In the genomic region with DNA sequence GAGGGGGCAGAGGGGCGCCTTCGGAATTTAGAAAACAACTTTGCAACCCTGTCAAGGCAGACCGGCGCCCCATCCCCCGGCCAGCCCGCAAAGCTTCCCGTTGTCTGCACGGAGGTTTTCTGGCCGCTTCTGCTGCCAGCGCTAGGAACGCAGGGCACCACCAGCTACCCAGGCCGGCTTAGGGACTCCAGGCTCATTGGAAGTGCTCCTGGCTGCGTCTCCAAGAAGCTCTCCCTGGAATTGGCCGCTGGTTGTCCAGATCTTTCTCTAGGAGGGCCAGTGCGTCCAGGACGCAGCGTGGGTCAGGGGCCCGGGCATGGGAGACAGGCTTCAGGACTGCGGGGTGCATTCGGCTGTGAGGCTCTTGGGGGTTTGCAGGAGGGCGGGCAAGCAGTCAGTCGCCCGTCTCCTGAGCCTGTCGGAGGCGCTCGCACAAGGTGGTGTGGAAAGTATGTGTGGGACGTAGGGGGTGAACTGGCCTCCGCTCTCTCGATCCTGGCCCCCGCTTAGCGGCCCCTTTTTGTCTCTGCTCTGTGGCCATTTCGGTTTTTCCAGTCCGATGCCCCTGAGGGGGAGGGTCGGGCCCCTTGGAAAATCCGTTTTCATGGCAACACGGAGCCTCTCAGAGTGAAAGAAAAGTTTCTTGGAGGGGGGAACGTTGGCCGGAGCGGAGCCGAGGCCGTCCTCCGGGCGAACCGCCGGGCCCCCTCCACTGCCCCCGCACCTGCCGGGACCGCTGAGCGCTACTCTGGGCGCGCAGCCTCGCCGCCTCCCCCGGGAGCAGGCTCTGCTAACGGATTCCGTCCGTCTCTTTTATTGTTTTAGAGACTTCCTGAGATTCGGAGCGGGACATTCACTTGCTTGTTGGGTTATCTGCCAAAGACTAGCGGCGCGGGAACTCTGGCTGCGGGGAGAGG, we compare ENCODE assay signal across 1 cellular context.
TF ChIP-seq lines count a peak whose summit lies in the region.

No MANE protein-coding gene starts in this region.

TF ChIP-seq in A549, 52 proteins besides CTCF, POLR2A, EP300 and RAD21:
- TF ChIP-seq JUNB (IDR thresholded peaks at IDR 0.05) (no peak), RARB (CRISPR knock-in tag; IDR thresholded peaks at IDR 0.05) (no peak), CBX8 (IDR thresholded peaks at IDR 0.05) (no peak), HOXB13 (CRISPR knock-in tag; IDR thresholded peaks at IDR 0.05; ENCODE audit: low read depth) (no peak), MAFK (IDR thresholded peaks at IDR 0.05; ENCODE audit: partially characterized antibody) (no peak), NFE2L2 (conservative IDR thresholded peaks at IDR 0.05; ENCODE audit: low read length) (no peak)
- TF ChIP-seq, protein P1, sequence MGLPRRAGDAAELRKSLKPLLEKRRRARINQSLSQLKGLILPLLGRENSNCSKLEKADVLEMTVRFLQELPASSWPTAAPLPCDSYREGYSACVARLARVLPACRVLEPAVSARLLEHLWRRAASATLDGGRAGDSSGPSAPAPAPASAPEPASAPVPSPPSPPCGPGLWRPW (IDR thresholded peaks at IDR 0.05), result no peak
